Comparison of ENCODE assay signal across 8 cellular contexts in genomic region chr19:54162241-54162805, GRCh38. TPM values are rescaled to one million over a fixed set of nuclear protein-coding genes. Genes with fewer than 3 reads are reported as not detected.
A peak's percentile ranks its signal among the peaks of the same experiment; 100 is the strongest.
DNase-seq lines count a peak whose midpoint lies in the region; ATAC-seq, FAIRE-seq and TF ChIP-seq lines count a peak whose summit lies in the region.

No MANE protein-coding gene starts in this region.

- H3K9me3 ChIP-seq in liver (ENCODE audit: control insufficient read depth in 4 of 4, low read length in 3 of 4) (no peaks in the 10 kb centered on the region), HepG2 (ENCODE audit: low read length) (no peaks in the 10 kb centered on the region), gastroesophageal sphincter (no peaks in the 10 kb centered on the region), ovary (no peaks in the 10 kb centered on the region), thoracic aorta (no peaks in the 10 kb centered on the region)

- H3K4me1 ChIP-seq in liver (ENCODE audit: control insufficient read depth in 4 of 4, insufficient read depth in 4 of 4, low read length in 3 of 4), result peaks cover 10 to 37% (median 31%) of the 10 kb centered on the region in 4 donors
- peaks cover 13% of the 10 kb centered on the region for H3K4me1 ChIP-seq in HepG2 (ENCODE audit: insufficient read depth, low read length)
- peaks cover 0 to 57% (median 40%) of the 10 kb centered on the region in 3 donors for H3K4me1 ChIP-seq in gastroesophageal sphincter
- H3K4me1 ChIP-seq in ovary (ENCODE audit: insufficient read depth), result peaks cover 9% of the 10 kb centered on the region
- H3K4me1 ChIP-seq in thoracic aorta (ENCODE audit: control insufficient read depth in 1 of 2, low read depth in 2 of 2), result peaks cover 16 to 29% of the 10 kb centered on the region in 2 donors

- 1% methylated on average over 35 of the region's 35 CpGs for WGBS in liver
- whole genome bisulfite sequencing in HepG2 (ENCODE audit: low lambda C conversion rate), result 90% methylated on average over 33 of the region's 35 CpGs
- 0 to 3% methylated on average over 11 of the region's 35 CpGs for WGBS in gastroesophageal sphincter (ENCODE audit: low coverage in 1 of 2), 2 donors
- WGBS in ovary, 3 donors, result 0 to 3% (median 2%) methylated on average over 30 to 35 of the region's 35 CpGs

- no peak overlapping the region for H3K4me2 ChIP-seq in HepG2 (ENCODE audit: low read depth, low read length)

- no peak for TF ChIP-seq POLR2A in HepG2 (IDR thresholded peaks at IDR 0.05; ENCODE audit: insufficient read depth in 1 of 2, low read depth in 2 of 2, low read length in 2 of 2)
- no peak for TF ChIP-seq POLR2A in gastroesophageal sphincter (IDR thresholded peaks at IDR 0.05)
- TF ChIP-seq POLR2A in ovary (IDR thresholded peaks at IDR 0.05), result no peak

- H2AFZ ChIP-seq in HepG2 (ENCODE audit: low read length), result no peak overlapping the region

- H3K4me3 ChIP-seq in liver (ENCODE audit: low read depth in 1 of 3, low read length in 3 of 3) (peak overlapping the region; percentile 42 to 71 (median 49)), HepG2 (replicated peaks in 1 of 3; ENCODE audit: insufficient read depth in 1 of 3, low read depth in 2 of 3, low read length in 3 of 3) (no peak overlapping the region), gastroesophageal sphincter (peak overlapping the region; percentile 10 to 50), ovary (peak overlapping the region; percentile 33), thoracic aorta (peak overlapping the region; percentile 57)

- no peaks in the 10 kb centered on the region for H4K20me1 ChIP-seq in HepG2 (ENCODE audit: insufficient read depth, low read length)

- BruUV-seq in HepG2 (replicated peaks; lab: Mats Ljungman, UMichigan), result no TSS peak

- intact Hi-C loops in HepG2 (cut with micrococcal nuclease; ENCODE audit: unreplicated experiment), result no loop called here
- intact Hi-C loops in ovary (cut with DNase I), result loop anchor here in 1 of 4 donors (5.0 kb wide), 1 partner anchor 40 kb away; the partner anchor contains the start of gene RPS9

- DNase-seq in HepG2 (ENCODE audit: low spot score) (no peak), SHP77 (lab: John Stamatoyannopoulos, UW) (peak; percentile 59 to 76), ovary (peak; percentile 87 to 93 (median 90)), thoracic aorta (ENCODE audit: low spot score) (peak; percentile 40)
- peak; percentile 70 for DNase-seq in activated effector memory CD4-positive, alpha-beta T cell treated with Interleukin-2 at 50 U/mL for 16 hours

- CTCF ChIA-PET in HepG2 (lab: Yijun Ruan, JAX; ENCODE audit: low intra/inter-chr PET ratio, low total read pairs), result no interaction called here

- peak overlapping the region; percentile 54 to 72 for H3K27ac ChIP-seq in liver (ENCODE audit: low read depth in 1 of 2, low read length in 2 of 2)
- H3K27ac ChIP-seq in HepG2 (ENCODE audit: extremely low read length, insufficient read depth, low read length), result no peak overlapping the region
- peak overlapping the region in 3 of 4 donors; percentile 75 to 97 (median 89) for H3K27ac ChIP-seq in gastroesophageal sphincter
- H3K27ac ChIP-seq in ovary, result peak overlapping the region in 1 of 2 donors; percentile 14
- H3K27ac ChIP-seq in thoracic aorta, result no peak overlapping the region

- H3K79me2 ChIP-seq in HepG2 (ENCODE audit: insufficient read depth, low read length), result peaks cover 13% of the 10 kb centered on the region

- TF ChIP-seq EP300 in HepG2 (IDR thresholded peaks at IDR 0.05; ENCODE audit: low read depth in 2 of 2, low read length in 2 of 2), result no peak
- TF ChIP-seq EP300 in HepG2 (CRISPR knock-in tag; IDR thresholded peaks at IDR 0.05; ENCODE audit: borderline replicate concordance), result no peak
- TF ChIP-seq EP300 in gastroesophageal sphincter (IDR thresholded peaks at IDR 0.05), result no peak
- TF ChIP-seq EP300 in ovary (IDR thresholded peaks at IDR 0.05), result no peak

- ATAC-seq in HepG2, result no peak
- ATAC-seq in gastroesophageal sphincter, result peak; percentile 50
- ATAC-seq in thoracic aorta (ENCODE audit: insufficient number of reproducible peaks, low FRiP score, low read depth), result no peak
- ATAC-seq in HG02678 (IDR thresholded peaks at IDR 0.05; ENCODE audit: unreplicated experiment), result no peak

- FAIRE-seq in HepG2 (lab: Jason Lieb, UNC), result no peak

- TF ChIP-seq RAD21 in liver (IDR thresholded peaks at IDR 0.05) (no peak), HepG2 (CRISPR knock-in tag; IDR thresholded peaks at IDR 0.05) (no peak)

- in situ Hi-C loops in HepG2 (cut with HindIII; ENCODE audit: extremely low pct_ligation_motif_present, low pct_unique_long_range_greater_than_20kb), result no loop called here

- TF ChIP-seq CTCF in liver (IDR thresholded peaks at IDR 0.05; ENCODE audit: low read depth, low read length, missing input control) (no peak), HepG2 (CRISPR knock-in tag; IDR thresholded peaks at IDR 0.05) (no peak), gastroesophageal sphincter (IDR thresholded peaks at IDR 0.05) (no peak), ovary (IDR thresholded peaks at IDR 0.05) (no peak), thoracic aorta (IDR thresholded peaks at IDR 0.05) (no peak)

- H3K27me3 ChIP-seq in liver (ENCODE audit: control insufficient read depth in 4 of 4, insufficient read depth in 4 of 4, low read length in 3 of 4), result no peaks in the 10 kb centered on the region
- no peaks in the 10 kb centered on the region; a peak in 1 of 5 replicates for H3K27me3 ChIP-seq in HepG2 (ENCODE audit: control insufficient read depth in 1 of 2, insufficient read depth in 2 of 2, low read length in 2 of 2)
- peaks cover 31% of the 10 kb centered on the region for H3K27me3 ChIP-seq in gastroesophageal sphincter
- H3K27me3 ChIP-seq in ovary, result no peaks in the 10 kb centered on the region
- peaks cover 4% of the 10 kb centered on the region for H3K27me3 ChIP-seq in thoracic aorta (replicated peaks; ENCODE audit: insufficient read depth)

- H3K9ac ChIP-seq in liver (ENCODE audit: low read depth in 1 of 2, low read length in 2 of 2), result no peak overlapping the region
- no peak overlapping the region for H3K9ac ChIP-seq in HepG2 (ENCODE audit: insufficient read depth, low read depth, low read length)

- H3K36me3 ChIP-seq in liver (ENCODE audit: control insufficient read depth in 4 of 4, insufficient read depth in 3 of 4, low read depth in 1 of 4, low read length in 3 of 4) (peaks cover 0 to 4% (median 2%) of the 10 kb centered on the region in 4 donors), HepG2 (replicated peaks in 1 of 2; ENCODE audit: control insufficient read depth in 1 of 2, insufficient read depth in 2 of 2, low read length in 2 of 2) (peaks cover 0 to 9% of the 10 kb centered on the region in 2 experiments; a peak in 2 of 5 replicates), gastroesophageal sphincter (peaks cover 0 to 9% of the 10 kb centered on the region in 2 donors), ovary (no peaks in the 10 kb centered on the region), thoracic aorta (peaks cover under 1% of the 10 kb centered on the region)

- POLR2A ChIA-PET in HepG2 (lab: Yijun Ruan, JAX), result no interaction called here

RNA-seq across cellular contexts. Expression of gene LENG1, which starts 2.8 kb away (rescaled TPM):
- total RNA-seq in liver (1 to 10 TPM; 2.6 to 3.0 TPM), HepG2 (2016; rRNA removed; fragmentation: Illumina TruSeq; extraction: Trizol) (3.8 and 4.0 TPM in 2 replicates), gastroesophageal sphincter (10 to 100 TPM in 3 of 4 donors, 1 to 10 TPM in 1; 8.2 to 12.8 (median 11.1) TPM), ovary (10 to 100 TPM in 1 of 7 donors, 1 to 10 TPM in 6; 6.4 to 11.1 (median 8.5) TPM), thoracic aorta (1 to 10 TPM; 7.6 to 8.0 TPM)
- polyA plus RNA-seq in liver (1 to 10 TPM; 2.8 to 4.4 TPM), HepG2 (2011; rRNA removed) (1.8 and 2.0 TPM in 2 replicates), ovary (10 to 100 TPM in 1 of 2 donors, 1 to 10 TPM in 1; 5.2 to 14.0 TPM)
- total RNA-seq in HepG2 (2016; cell fraction: cytosol; rRNA removed; fragmentation: Illumina TruSeq; extraction: Trizol; ENCODE audit: low read depth), result 1.9 and 2.2 TPM in 2 replicates
- total RNA-seq in HepG2 (2016; cell fraction: insoluble cytoplasmic fraction; rRNA removed; fragmentation: Illumina TruSeq; extraction: Trizol), result 4.3 and 4.8 TPM in 2 replicates
- 1.6 and 1.8 TPM in 2 replicates for total RNA-seq in HepG2 (2016; cell fraction: membrane; rRNA removed; fragmentation: Illumina TruSeq; extraction: Trizol)
- 2.2 and 2.7 TPM in 2 replicates for total RNA-seq in HepG2 (2016; cell fraction: nucleus; rRNA removed; fragmentation: Illumina TruSeq; extraction: Trizol)
- 2.1 and 2.4 TPM in 2 replicates for polyA plus RNA-seq in HepG2 (2011; cell fraction: cytosol; rRNA removed)
- polyA plus RNA-seq in HepG2 (2011; cell fraction: nucleus; rRNA removed), result 1.8 and 2.0 TPM in 2 replicates
- 2.6 TPM in 2 replicates for polyA plus RNA-seq in HepG2 (2012)
- 1.6 TPM in 2 replicates for polyA plus RNA-seq in HepG2 (2016; cell fraction: cytosol; fragmentation: Illumina TruSeq; extraction: Trizol; ENCODE audit: low read depth)
- 4.4 and 4.9 TPM in 2 replicates for polyA plus RNA-seq in HepG2 (2016; cell fraction: insoluble cytoplasmic fraction; fragmentation: Illumina TruSeq; extraction: Trizol; ENCODE audit: low read depth)
- 1.0 TPM in 2 replicates for polyA plus RNA-seq in HepG2 (2016; cell fraction: membrane; fragmentation: Illumina TruSeq; extraction: Trizol; ENCODE audit: low read depth)
- polyA plus RNA-seq in HepG2 (2016; cell fraction: nucleus; fragmentation: Illumina TruSeq; extraction: Trizol; ENCODE audit: insufficient read depth, low read depth), result 2.7 and 3.1 TPM in 2 replicates
- polyA minus RNA-seq in HepG2 (2011; rRNA and poly(A)+ RNA removed; ENCODE audit: low replicate concordance), result 0.40 and 0.48 TPM in 2 replicates
- polyA minus RNA-seq in HepG2 (2011; cell fraction: cytosol; rRNA and poly(A)+ RNA removed), result 0.79 and 1.1 TPM in 2 replicates
- 1.7 and 1.9 TPM in 2 replicates for polyA minus RNA-seq in HepG2 (2011; cell fraction: nucleus; rRNA and poly(A)+ RNA removed)

RNA-seq across cellular contexts. Expression of gene TMC4, which starts 10.6 kb away (rescaled TPM):
- total RNA-seq in liver (1 to 10 TPM in 1 of 2 donors, under 1 TPM in 1; 0.23 to 1.8 TPM), HepG2 (2016; rRNA removed; fragmentation: Illumina TruSeq; extraction: Trizol) (0.24 TPM in 1 of 2 replicates, not detected in the other), gastroesophageal sphincter (1 to 10 TPM in 1 of 4 donors, under 1 TPM in 2, not detected in 1; 0.16 to 3.1 (median 0.31) TPM), ovary (100 to 1,000 TPM in 1 of 7 donors, 10 to 100 TPM in 1, 1 to 10 TPM in 3, under 1 TPM in 2; 0.45 to 103 (median 6.5) TPM), thoracic aorta (1 to 10 TPM in 1 of 2 donors, under 1 TPM in 1; 0.41 to 7.8 TPM)
- polyA plus RNA-seq in liver (1 to 10 TPM in 1 of 2 donors, under 1 TPM in 1; 0.92 to 2.4 TPM), HepG2 (2011; rRNA removed) (0.13 and 0.35 TPM in 2 replicates), ovary (under 1 TPM; 0.79 to 0.87 TPM)
- total RNA-seq in HepG2 (2016; cell fraction: cytosol; rRNA removed; fragmentation: Illumina TruSeq; extraction: Trizol; ENCODE audit: low read depth), result not detected in 2 replicates
- 0.15 TPM in 1 of 2 replicates, not detected in the other for total RNA-seq in HepG2 (2016; cell fraction: insoluble cytoplasmic fraction; rRNA removed; fragmentation: Illumina TruSeq; extraction: Trizol)
- total RNA-seq in HepG2 (2016; cell fraction: membrane; rRNA removed; fragmentation: Illumina TruSeq; extraction: Trizol), result 0.41 TPM in 1 of 2 replicates, not detected in the other
- total RNA-seq in HepG2 (2016; cell fraction: nucleus; rRNA removed; fragmentation: Illumina TruSeq; extraction: Trizol), result not detected in 2 replicates
- polyA plus RNA-seq in HepG2 (2011; cell fraction: cytosol; rRNA removed), result 0.08 and 0.15 TPM in 2 replicates
- 1.8 and 1.9 TPM in 2 replicates for polyA plus RNA-seq in HepG2 (2011; cell fraction: nucleus; rRNA removed)
- 0.41 and 0.86 TPM in 2 replicates for polyA plus RNA-seq in HepG2 (2012)
- 0.26 TPM in 1 of 2 replicates, not detected in the other for polyA plus RNA-seq in HepG2 (2016; cell fraction: cytosol; fragmentation: Illumina TruSeq; extraction: Trizol; ENCODE audit: low read depth)
- polyA plus RNA-seq in HepG2 (2016; cell fraction: insoluble cytoplasmic fraction; fragmentation: Illumina TruSeq; extraction: Trizol; ENCODE audit: low read depth), result not detected in 2 replicates
- polyA plus RNA-seq in HepG2 (2016; cell fraction: membrane; fragmentation: Illumina TruSeq; extraction: Trizol; ENCODE audit: low read depth), result 0.10 and 0.50 TPM in 2 replicates
- polyA plus RNA-seq in HepG2 (2016; cell fraction: nucleus; fragmentation: Illumina TruSeq; extraction: Trizol; ENCODE audit: insufficient read depth, low read depth), result 0.73 TPM in 1 of 2 replicates, not detected in the other
- 0.12 and 0.35 TPM in 2 replicates for polyA minus RNA-seq in HepG2 (2011; rRNA and poly(A)+ RNA removed; ENCODE audit: low replicate concordance)
- not detected in 2 replicates for polyA minus RNA-seq in HepG2 (2011; cell fraction: cytosol; rRNA and poly(A)+ RNA removed)
- polyA minus RNA-seq in HepG2 (2011; cell fraction: nucleus; rRNA and poly(A)+ RNA removed), result 0.87 TPM in 1 of 2 replicates, not detected in the other

RNA-seq across cellular contexts. Expression of gene CNOT3, which starts 24.8 kb away (rescaled TPM):
- 10 to 100 TPM in 1 of 2 donors, 1 to 10 TPM in 1; 6.3 to 13.0 TPM for total RNA-seq in liver
- polyA plus RNA-seq in liver, result 10 to 100 TPM in 1 of 2 donors, 1 to 10 TPM in 1; 3.7 to 11.9 TPM
- total RNA-seq in HepG2 (2016; rRNA removed; fragmentation: Illumina TruSeq; extraction: Trizol), result 5.8 and 7.6 TPM in 2 replicates
- 4.0 and 5.5 TPM in 2 replicates for total RNA-seq in HepG2 (2016; cell fraction: cytosol; rRNA removed; fragmentation: Illumina TruSeq; extraction: Trizol; ENCODE audit: low read depth)
- 6.1 and 8.1 TPM in 2 replicates for total RNA-seq in HepG2 (2016; cell fraction: insoluble cytoplasmic fraction; rRNA removed; fragmentation: Illumina TruSeq; extraction: Trizol)
- total RNA-seq in HepG2 (2016; cell fraction: membrane; rRNA removed; fragmentation: Illumina TruSeq; extraction: Trizol), result 11.8 and 13.1 TPM in 2 replicates
- 11.3 and 13.6 TPM in 2 replicates for total RNA-seq in HepG2 (2016; cell fraction: nucleus; rRNA removed; fragmentation: Illumina TruSeq; extraction: Trizol)
- polyA plus RNA-seq in HepG2 (2011; rRNA removed), result 4.3 and 4.9 TPM in 2 replicates
- polyA plus RNA-seq in HepG2 (2011; cell fraction: cytosol; rRNA removed), result 4.0 and 4.5 TPM in 2 replicates
- 21.1 and 21.5 TPM in 2 replicates for polyA plus RNA-seq in HepG2 (2011; cell fraction: nucleus; rRNA removed)
- polyA plus RNA-seq in HepG2 (2012), result 18.8 and 22.7 TPM in 2 replicates
- polyA plus RNA-seq in HepG2 (2016; cell fraction: cytosol; fragmentation: Illumina TruSeq; extraction: Trizol; ENCODE audit: low read depth), result 7.9 TPM in 2 replicates
- 25.5 and 38.4 TPM in 2 replicates for polyA plus RNA-seq in HepG2 (2016; cell fraction: insoluble cytoplasmic fraction; fragmentation: Illumina TruSeq; extraction: Trizol; ENCODE audit: low read depth)
- 11.9 and 12.9 TPM in 2 replicates for polyA plus RNA-seq in HepG2 (2016; cell fraction: membrane; fragmentation: Illumina TruSeq; extraction: Trizol; ENCODE audit: low read depth)
- polyA plus RNA-seq in HepG2 (2016; cell fraction: nucleus; fragmentation: Illumina TruSeq; extraction: Trizol; ENCODE audit: insufficient read depth, low read depth), result 58.2 and 71.4 TPM in 2 replicates
- polyA minus RNA-seq in HepG2 (2011; rRNA and poly(A)+ RNA removed; ENCODE audit: low replicate concordance), result 6.7 and 8.6 TPM in 2 replicates
- polyA minus RNA-seq in HepG2 (2011; cell fraction: cytosol; rRNA and poly(A)+ RNA removed), result 13.1 and 16.9 TPM in 2 replicates
- 7.5 and 10.3 TPM in 2 replicates for polyA minus RNA-seq in HepG2 (2011; cell fraction: nucleus; rRNA and poly(A)+ RNA removed)
- total RNA-seq in gastroesophageal sphincter, result 10 to 100 TPM; 14.7 to 32.4 (median 23.1) TPM
- 10 to 100 TPM; 14.4 to 44.8 (median 41.6) TPM for total RNA-seq in ovary
- polyA plus RNA-seq in ovary, result 10 to 100 TPM; 30.9 to 65.6 TPM
- 10 to 100 TPM; 20.8 to 28.1 TPM for total RNA-seq in thoracic aorta

RNA-seq across cellular contexts. Expression of gene MBOAT7, which starts 27.1 kb away (rescaled TPM):
- 10 to 100 TPM; 10.3 to 10.6 TPM for total RNA-seq in liver
- 10 to 100 TPM; 19.3 to 31.5 TPM for polyA plus RNA-seq in liver
- total RNA-seq in HepG2 (2016; rRNA removed; fragmentation: Illumina TruSeq; extraction: Trizol), result 9.0 and 22.2 TPM in 2 replicates
- 6.0 and 7.0 TPM in 2 replicates for total RNA-seq in HepG2 (2016; cell fraction: cytosol; rRNA removed; fragmentation: Illumina TruSeq; extraction: Trizol; ENCODE audit: low read depth)
- total RNA-seq in HepG2 (2016; cell fraction: insoluble cytoplasmic fraction; rRNA removed; fragmentation: Illumina TruSeq; extraction: Trizol), result 9.8 and 24.6 TPM in 2 replicates
- 10.9 and 16.4 TPM in 2 replicates for total RNA-seq in HepG2 (2016; cell fraction: membrane; rRNA removed; fragmentation: Illumina TruSeq; extraction: Trizol)
- 22.1 and 22.7 TPM in 2 replicates for total RNA-seq in HepG2 (2016; cell fraction: nucleus; rRNA removed; fragmentation: Illumina TruSeq; extraction: Trizol)
- 25.5 and 42.2 TPM in 2 replicates for polyA plus RNA-seq in HepG2 (2011; rRNA removed)
- polyA plus RNA-seq in HepG2 (2011; cell fraction: cytosol; rRNA removed), result 14.0 and 19.6 TPM in 2 replicates
- polyA plus RNA-seq in HepG2 (2011; cell fraction: nucleus; rRNA removed), result 62.9 and 70.0 TPM in 2 replicates
- polyA plus RNA-seq in HepG2 (2012), result 26.2 and 43.9 TPM in 2 replicates
- 5.9 and 6.3 TPM in 2 replicates for polyA plus RNA-seq in HepG2 (2016; cell fraction: cytosol; fragmentation: Illumina TruSeq; extraction: Trizol; ENCODE audit: low read depth)
- 14.0 and 15.8 TPM in 2 replicates for polyA plus RNA-seq in HepG2 (2016; cell fraction: insoluble cytoplasmic fraction; fragmentation: Illumina TruSeq; extraction: Trizol; ENCODE audit: low read depth)
- polyA plus RNA-seq in HepG2 (2016; cell fraction: membrane; fragmentation: Illumina TruSeq; extraction: Trizol; ENCODE audit: low read depth), result 15.2 and 15.3 TPM in 2 replicates
- 55.8 and 59.3 TPM in 2 replicates for polyA plus RNA-seq in HepG2 (2016; cell fraction: nucleus; fragmentation: Illumina TruSeq; extraction: Trizol; ENCODE audit: insufficient read depth, low read depth)
- polyA minus RNA-seq in HepG2 (2011; rRNA and poly(A)+ RNA removed; ENCODE audit: low replicate concordance), result 43.8 and 78.6 TPM in 2 replicates
- polyA minus RNA-seq in HepG2 (2011; cell fraction: cytosol; rRNA and poly(A)+ RNA removed), result 25.2 and 27.9 TPM in 2 replicates
- 11.7 and 13.1 TPM in 2 replicates for polyA minus RNA-seq in HepG2 (2011; cell fraction: nucleus; rRNA and poly(A)+ RNA removed)
- 10 to 100 TPM; 28.4 to 64.3 (median 36.5) TPM for total RNA-seq in gastroesophageal sphincter
- total RNA-seq in ovary, result 100 to 1,000 TPM in 1 of 7 donors, 10 to 100 TPM in 6; 41.8 to 105 (median 56.8) TPM
- polyA plus RNA-seq in ovary, result 10 to 100 TPM; 41.0 to 51.3 TPM
- 10 to 100 TPM; 46.0 to 61.1 TPM for total RNA-seq in thoracic aorta

RNA-seq across cellular contexts. Expression of gene TSEN34, which starts 28.8 kb away (rescaled TPM):
- total RNA-seq in liver, result 10 to 100 TPM; 21.8 to 37.9 TPM
- polyA plus RNA-seq in liver, result 10 to 100 TPM; 15.5 to 27.4 TPM
- 64.8 and 65.4 TPM in 2 replicates for total RNA-seq in HepG2 (2016; rRNA removed; fragmentation: Illumina TruSeq; extraction: Trizol)
- total RNA-seq in HepG2 (2016; cell fraction: cytosol; rRNA removed; fragmentation: Illumina TruSeq; extraction: Trizol; ENCODE audit: low read depth), result 15.4 and 16.0 TPM in 2 replicates
- total RNA-seq in HepG2 (2016; cell fraction: insoluble cytoplasmic fraction; rRNA removed; fragmentation: Illumina TruSeq; extraction: Trizol), result 63.3 and 68.4 TPM in 2 replicates
- 33.2 and 37.1 TPM in 2 replicates for total RNA-seq in HepG2 (2016; cell fraction: membrane; rRNA removed; fragmentation: Illumina TruSeq; extraction: Trizol)
- 20.1 and 23.9 TPM in 2 replicates for total RNA-seq in HepG2 (2016; cell fraction: nucleus; rRNA removed; fragmentation: Illumina TruSeq; extraction: Trizol)
- polyA plus RNA-seq in HepG2 (2011; rRNA removed), result 55.1 and 62.6 TPM in 2 replicates
- polyA plus RNA-seq in HepG2 (2011; cell fraction: cytosol; rRNA removed), result 64.8 and 96.9 TPM in 2 replicates
- 39.4 and 39.7 TPM in 2 replicates for polyA plus RNA-seq in HepG2 (2011; cell fraction: nucleus; rRNA removed)
- polyA plus RNA-seq in HepG2 (2012), result 36.9 and 37.0 TPM in 2 replicates
- 19.8 and 21.5 TPM in 2 replicates for polyA plus RNA-seq in HepG2 (2016; cell fraction: cytosol; fragmentation: Illumina TruSeq; extraction: Trizol; ENCODE audit: low read depth)
- 66.3 and 66.4 TPM in 2 replicates for polyA plus RNA-seq in HepG2 (2016; cell fraction: insoluble cytoplasmic fraction; fragmentation: Illumina TruSeq; extraction: Trizol; ENCODE audit: low read depth)
- polyA plus RNA-seq in HepG2 (2016; cell fraction: membrane; fragmentation: Illumina TruSeq; extraction: Trizol; ENCODE audit: low read depth), result 28.2 and 30.6 TPM in 2 replicates
- 31.1 and 43.4 TPM in 2 replicates for polyA plus RNA-seq in HepG2 (2016; cell fraction: nucleus; fragmentation: Illumina TruSeq; extraction: Trizol; ENCODE audit: insufficient read depth, low read depth)
- polyA minus RNA-seq in HepG2 (2011; rRNA and poly(A)+ RNA removed; ENCODE audit: low replicate concordance), result 43.3 and 70.9 TPM in 2 replicates
- 29.5 and 30.6 TPM in 2 replicates for polyA minus RNA-seq in HepG2 (2011; cell fraction: cytosol; rRNA and poly(A)+ RNA removed)
- 10.3 and 10.7 TPM in 2 replicates for polyA minus RNA-seq in HepG2 (2011; cell fraction: nucleus; rRNA and poly(A)+ RNA removed)
- total RNA-seq in gastroesophageal sphincter, result 10 to 100 TPM; 57.4 to 73.2 (median 69.8) TPM
- 10 to 100 TPM; 47.3 to 98.8 (median 56.2) TPM for total RNA-seq in ovary
- polyA plus RNA-seq in ovary, result 10 to 100 TPM; 12.5 to 71.9 TPM
- 10 to 100 TPM; 38.5 to 60.7 TPM for total RNA-seq in thoracic aorta

Comparison
In these comparisons a context has a peak if more than half of its experiments do, and no peak if none do; other contexts are left out.
1. H3K27ac ChIP-seq: peak in liver (2 of 2) and gastroesophageal sphincter (3 of 4); none in HepG2 (single experiment) and thoracic aorta (0 of 2).
2. H3K4me3 ChIP-seq: peak in liver (3 of 3), gastroesophageal sphincter (2 of 2), ovary (single experiment) and thoracic aorta (single experiment); none in HepG2 (0 of 3).